Comparison of ENCODE assay signal across 14 cellular contexts in genomic region chr20:2655331-2656116, GRCh38. TPM values are rescaled to one million over a fixed set of nuclear protein-coding genes. Genes with fewer than 3 reads are reported as not detected.
A peak's percentile ranks its signal among the peaks of the same experiment; 100 is the strongest.
DNase-seq lines count a peak whose midpoint lies in the region; ATAC-seq and TF ChIP-seq lines count a peak whose summit lies in the region.
"Had no signal": no experiment of that assay in that cellular context is flagged by ENCODE, and none has a peak within 500 bp of the region (broad histone marks: within the 10 kb centered on the region; RNA-seq: fewer than 3 reads in every experiment).

No MANE protein-coding gene starts in this region.

- H3K9me2 ChIP-seq in SK-N-SH (no peaks in the 10 kb centered on the region), PC-9 (ENCODE audit: insufficient read depth) (no peaks in the 10 kb centered on the region)

- H3K27ac Mint-ChIP-seq in endothelial cell (ENCODE audit: unreplicated experiment), result no peak overlapping the region
- H3K27ac Mint-ChIP-seq in Calu3 (ENCODE audit: unreplicated experiment), result no peak overlapping the region
- no peak overlapping the region for H3K27ac Mint-ChIP-seq in glutamatergic neuron (ENCODE audit: unreplicated experiment)

- H2AFZ ChIP-seq in SK-N-SH (ENCODE audit: low read depth), result no peak overlapping the region
- H2AFZ ChIP-seq in DND-41 (ENCODE audit: low read depth, low read length), result no peak overlapping the region
- H2AFZ ChIP-seq in PC-9, result no peak overlapping the region

- peaks cover 6 to 18% of the 10 kb centered on the region in 2 experiments; a peak in 3 of 4 replicates for H3K4me1 ChIP-seq in SK-N-SH (ENCODE audit: control insufficient read depth in 1 of 2, insufficient read depth in 2 of 2, low read depth in 1 of 2, low read length in 1 of 2)
- peaks cover 49% of the 10 kb centered on the region for H3K4me1 ChIP-seq in DND-41 (ENCODE audit: insufficient read depth, low read length)
- H3K4me1 ChIP-seq in PC-9 (replicated peaks; ENCODE audit: insufficient read depth), result peaks cover 21% of the 10 kb centered on the region

- H3K9me3 Mint-ChIP-seq in endothelial cell (ENCODE audit: unreplicated experiment), result no peaks in the 10 kb centered on the region
- no peaks in the 10 kb centered on the region for H3K9me3 Mint-ChIP-seq in Calu3 (ENCODE audit: low read depth, unreplicated experiment)
- peaks cover 5% of the 10 kb centered on the region for H3K9me3 Mint-ChIP-seq in glutamatergic neuron (ENCODE audit: unreplicated experiment)

- 95% methylated on average over 15 of the region's 17 CpGs for WGBS in SK-N-SH (ENCODE audit: low lambda C conversion rate)

- H3F3A ChIP-seq in SK-N-SH (replicated peaks; ENCODE audit: insufficient read depth), result peaks cover 51% of the 10 kb centered on the region
- peaks cover 72% of the 10 kb centered on the region for H3F3A ChIP-seq in PC-9 (ENCODE audit: insufficient read depth, low read depth)

- H3K27me3 Mint-ChIP-seq in endothelial cell (ENCODE audit: unreplicated experiment), result peaks cover 5% of the 10 kb centered on the region
- H3K27me3 Mint-ChIP-seq in Calu3 (ENCODE audit: unreplicated experiment), result no peaks in the 10 kb centered on the region
- H3K27me3 Mint-ChIP-seq in glutamatergic neuron (ENCODE audit: unreplicated experiment), result peaks cover 13% of the 10 kb centered on the region

- intact Hi-C loops in PC-9 (cut with micrococcal nuclease; ENCODE audit: unreplicated experiment), result no loop called here
- intact Hi-C loops in Calu3 (cut with micrococcal nuclease; ENCODE audit: unreplicated experiment), result no loop called here

- H4K20me1 ChIP-seq in SK-N-SH (ENCODE audit: insufficient read depth), result peaks cover 45% of the 10 kb centered on the region
- H4K20me1 ChIP-seq in DND-41 (ENCODE audit: insufficient read depth, low read length), result peaks cover 77% of the 10 kb centered on the region
- peaks cover 52% of the 10 kb centered on the region for H4K20me1 ChIP-seq in PC-9 (ENCODE audit: insufficient read depth)

- H3K27me3 ChIP-seq in SK-N-SH (ENCODE audit: insufficient read depth), result no peaks in the 10 kb centered on the region
- H3K27me3 ChIP-seq in DND-41 (ENCODE audit: insufficient read depth, low read length, poor library complexity), result no peaks in the 10 kb centered on the region
- no peaks in the 10 kb centered on the region for H3K27me3 ChIP-seq in PC-9 (ENCODE audit: insufficient read depth, low read depth)
- H3K27me3 ChIP-seq: pancreas had no signal

- BruUV-seq in PC-9 (replicated peaks; lab: Mats Ljungman, UMichigan) (no TSS peak), Calu3 (replicated peaks; lab: Mats Ljungman, UMichigan) (no TSS peak)

- H3K9me3 ChIP-seq in SK-N-SH (no peaks in the 10 kb centered on the region), DND-41 (ENCODE audit: insufficient read depth, low read length, severe bottlenecking) (no peaks in the 10 kb centered on the region), PC-9 (ENCODE audit: insufficient read depth, low read depth) (no peaks in the 10 kb centered on the region)
- H3K9me3 ChIP-seq: pancreas had no signal

- ATAC-seq in SK-N-SH treated with all-trans-retinoic acid at 6 μM for 48 hours, result no peak
- no peak for ATAC-seq in DND-41 (ENCODE audit: insufficient read depth, low read depth)
- no peak for ATAC-seq in GM19467 (IDR thresholded peaks at IDR 0.05; ENCODE audit: unreplicated experiment)
- ATAC-seq: pancreas had no signal

- H3K4me3 Mint-ChIP-seq in endothelial cell (ENCODE audit: unreplicated experiment), result peak overlapping the region; percentile 79
- H3K4me3 Mint-ChIP-seq in Calu3 (ENCODE audit: low read depth, unreplicated experiment), result no peak overlapping the region
- no peak overlapping the region for H3K4me3 Mint-ChIP-seq in glutamatergic neuron (ENCODE audit: unreplicated experiment)

- no peak for TF ChIP-seq EP300 in SK-N-SH (IDR thresholded peaks at IDR 0.05; ENCODE audit: borderline replicate concordance in 1 of 2, low read depth in 1 of 2, low read length in 1 of 2)

- TF ChIP-seq CTCF in SK-N-SH (IDR thresholded peaks at IDR 0.05), result no peak
- peak; percentile 3 for TF ChIP-seq CTCF in DND-41 (IDR thresholded peaks at IDR 0.05; ENCODE audit: borderline replicate concordance, extremely low read depth, low read length, poor library complexity, severe bottlenecking)
- no peak for TF ChIP-seq CTCF in PC-9 (conservative IDR thresholded peaks at IDR 0.05)
- TF ChIP-seq CTCF in endothelial cell (IDR thresholded peaks at IDR 0.05; ENCODE audit: unreplicated experiment), result no peak
- TF ChIP-seq CTCF in Calu3 (IDR thresholded peaks at IDR 0.05; ENCODE audit: unreplicated experiment), result no peak
- no peak for TF ChIP-seq CTCF in glutamatergic neuron (IDR thresholded peaks at IDR 0.05; ENCODE audit: partially characterized antibody, unreplicated experiment)

- H3K36me3 Mint-ChIP-seq in endothelial cell (ENCODE audit: low read depth, unreplicated experiment) (peaks cover 59% of the 10 kb centered on the region), Calu3 (ENCODE audit: insufficient read depth, unreplicated experiment) (peaks cover 62% of the 10 kb centered on the region), glutamatergic neuron (ENCODE audit: unreplicated experiment) (peaks cover 4% of the 10 kb centered on the region)

- H3K4me1 Mint-ChIP-seq in endothelial cell (ENCODE audit: unreplicated experiment), result peaks cover 27% of the 10 kb centered on the region
- H3K4me1 Mint-ChIP-seq in Calu3 (ENCODE audit: low read depth, unreplicated experiment), result peaks cover 9% of the 10 kb centered on the region
- peaks cover 5% of the 10 kb centered on the region for H3K4me1 Mint-ChIP-seq in glutamatergic neuron (ENCODE audit: low read depth, unreplicated experiment)

- DNase-seq in SK-N-SH (no peak), DND-41 (no peak), PC-9 (no peak), endothelial cell (ENCODE audit: low spot score) (no peak), Calu3 (no peak), glutamatergic neuron (no peak)
- DNase-seq: 8988T, anterior cingulate cortex, mammary epithelial cell, OCI-M1, pancreas, trophoblast cell had no signal

- TF ChIP-seq RAD21 in SK-N-SH (IDR thresholded peaks at IDR 0.05; ENCODE audit: low read length), result no peak

- H3K9ac ChIP-seq in SK-N-SH (0 out of 2 replicates have a peak overlapping the region, but pooled peaks have one; percentile 97), DND-41 (ENCODE audit: low read depth, low read length) (no peak overlapping the region)

- no peak overlapping the region for H3K4me3 ChIP-seq in SK-N-SH (ENCODE audit: low read depth in 2 of 2, low read length in 1 of 2)
- H3K4me3 ChIP-seq in DND-41 (ENCODE audit: low read depth in 1 of 2, low read length in 2 of 2), result peak overlapping the region in 1 of 2 experiments; percentile 86; a peak in 1 of 4 replicates
- no peak overlapping the region for H3K4me3 ChIP-seq in PC-9
- H3K4me3 ChIP-seq: pancreas had no signal

- H3K27ac ChIP-seq in SK-N-SH (ENCODE audit: low read depth in 2 of 2, low read length in 1 of 2) (no peak overlapping the region), DND-41 (ENCODE audit: low read length) (no peak overlapping the region), PC-9 (0 out of 2 replicates have a peak overlapping the region, but pooled peaks have one; percentile 21)
- H3K27ac ChIP-seq: pancreas had no signal

- peaks cover 44 to 65% of the 10 kb centered on the region in 2 experiments for H3K36me3 ChIP-seq in SK-N-SH (replicated peaks in 1 of 2; ENCODE audit: control insufficient read depth in 1 of 2, insufficient read depth in 2 of 2, low read length in 1 of 2)
- H3K36me3 ChIP-seq in DND-41 (ENCODE audit: insufficient read depth, low read length), result peaks cover 76% of the 10 kb centered on the region
- peaks cover 51% of the 10 kb centered on the region for H3K36me3 ChIP-seq in PC-9 (ENCODE audit: low read depth)

- H3K79me2 ChIP-seq in SK-N-SH (ENCODE audit: insufficient read depth), result peaks cover 52% of the 10 kb centered on the region
- peaks cover 65% of the 10 kb centered on the region for H3K79me2 ChIP-seq in DND-41 (ENCODE audit: insufficient read depth, low read length)
- H3K79me2 ChIP-seq in PC-9 (ENCODE audit: low read depth), result peaks cover 58% of the 10 kb centered on the region

- CTCF ChIA-PET in SK-N-SH (lab: Yijun Ruan, JAX), result interaction anchor here (1.3 to 10.6 kb wide), 2 partner anchors 9 to 133 kb away, joined by 4 to 133 read pairs; no protein-coding TSS in a partner anchor
- CTCF ChIA-PET in PC-9 (lab: Charles Lee), result no interaction called here
- CTCF ChIA-PET in Calu3 (lab: Charles Lee), result interaction anchor here (1.5 kb wide), 1 partner anchor 8 kb away, joined by 5 read pairs; the partner anchor contains the start of gene IDH3B

- no peak overlapping the region for H3K4me2 ChIP-seq in SK-N-SH
- H3K4me2 ChIP-seq in DND-41 (ENCODE audit: insufficient read depth, low read length), result peak overlapping the region; percentile 85
- peak overlapping the region; percentile 99; the same call in 1 of the 2 replicates for H3K4me2 ChIP-seq in PC-9

- POLR2A ChIA-PET in SK-N-SH (lab: Yijun Ruan, JAX) (interaction anchor here (2.2 kb wide), 1 partner anchor 9 kb away, joined by 8 read pairs; the partner anchor contains the start of gene IDH3B), PC-9 (lab: Charles Lee; ENCODE audit: unreplicated experiment) (no interaction called here)

TF ChIP-seq in SK-N-SH, 30 proteins besides CTCF, POLR2A, EP300 and RAD21 (continues in another document):
- no peak for TF ChIP-seq EZH2phosphoT487 (IDR thresholded peaks at IDR 0.05; ENCODE audit: borderline replicate concordance, low read depth)

RNA-seq across cellular contexts. Expression of gene NOP56, which starts 3.1 kb away (rescaled TPM):
- 158 and 218 TPM in 2 replicates for polyA plus RNA-seq in SK-N-SH (2012; rRNA removed)
- polyA plus RNA-seq in SK-N-SH (2012; cell fraction: cytosol; rRNA removed), result 111 and 114 TPM in 2 replicates
- polyA plus RNA-seq in SK-N-SH (2012; cell fraction: nucleus; rRNA removed), result 520 and 629 TPM in 2 replicates
- 194 and 210 TPM in 2 replicates for total RNA-seq in PC-9 (2021)
- 144 TPM for total RNA-seq in endothelial cell (ENCODE audit: unreplicated experiment)
- total RNA-seq in Calu3 (2022), result 303 and 310 TPM in 2 replicates
- 185 TPM for total RNA-seq in glutamatergic neuron (ENCODE audit: unreplicated experiment)

RNA-seq across cellular contexts. Expression of gene IDH3B, which starts 8.5 kb away (rescaled TPM):
- polyA plus RNA-seq in SK-N-SH (2012; rRNA removed), result 233 and 268 TPM in 2 replicates
- polyA plus RNA-seq in SK-N-SH (2012; cell fraction: cytosol; rRNA removed), result 158 and 196 TPM in 2 replicates
- 526 and 663 TPM in 2 replicates for polyA plus RNA-seq in SK-N-SH (2012; cell fraction: nucleus; rRNA removed)
- 130 and 144 TPM in 2 replicates for total RNA-seq in PC-9 (2021)
- total RNA-seq in endothelial cell (ENCODE audit: unreplicated experiment), result 136 TPM
- total RNA-seq in Calu3 (2022), result 73.6 and 74.8 TPM in 2 replicates
- total RNA-seq in glutamatergic neuron (ENCODE audit: unreplicated experiment), result 103 TPM

RNA-seq across cellular contexts. Expression of gene EBF4, which starts 37.1 kb away (rescaled TPM):
- 15.9 and 20.6 TPM in 2 replicates for polyA plus RNA-seq in SK-N-SH (2012; rRNA removed)
- 8.4 and 13.2 TPM in 2 replicates for polyA plus RNA-seq in SK-N-SH (2012; cell fraction: cytosol; rRNA removed)
- 103 and 177 TPM in 2 replicates for polyA plus RNA-seq in SK-N-SH (2012; cell fraction: nucleus; rRNA removed)
- 4.9 and 5.1 TPM in 2 replicates for total RNA-seq in PC-9 (2021)
- total RNA-seq in endothelial cell (ENCODE audit: unreplicated experiment), result 5.9 TPM
- 4.3 and 6.6 TPM in 2 replicates for total RNA-seq in Calu3 (2022)
- 11.0 TPM for total RNA-seq in glutamatergic neuron (ENCODE audit: unreplicated experiment)
- polyA plus RNA-seq: mammary epithelial cell had no signal
